Comparison of ENCODE assay signal across 1 cellular context in genomic region chr1:15141933-15142647, GRCh38.
TF ChIP-seq lines count a peak whose summit lies in the region.

No MANE protein-coding gene starts in this region.

TF ChIP-seq in GM12878, 131 proteins besides CTCF, POLR2A, EP300 and RAD21 (continued from another document):
- TF ChIP-seq, protein P1, sequence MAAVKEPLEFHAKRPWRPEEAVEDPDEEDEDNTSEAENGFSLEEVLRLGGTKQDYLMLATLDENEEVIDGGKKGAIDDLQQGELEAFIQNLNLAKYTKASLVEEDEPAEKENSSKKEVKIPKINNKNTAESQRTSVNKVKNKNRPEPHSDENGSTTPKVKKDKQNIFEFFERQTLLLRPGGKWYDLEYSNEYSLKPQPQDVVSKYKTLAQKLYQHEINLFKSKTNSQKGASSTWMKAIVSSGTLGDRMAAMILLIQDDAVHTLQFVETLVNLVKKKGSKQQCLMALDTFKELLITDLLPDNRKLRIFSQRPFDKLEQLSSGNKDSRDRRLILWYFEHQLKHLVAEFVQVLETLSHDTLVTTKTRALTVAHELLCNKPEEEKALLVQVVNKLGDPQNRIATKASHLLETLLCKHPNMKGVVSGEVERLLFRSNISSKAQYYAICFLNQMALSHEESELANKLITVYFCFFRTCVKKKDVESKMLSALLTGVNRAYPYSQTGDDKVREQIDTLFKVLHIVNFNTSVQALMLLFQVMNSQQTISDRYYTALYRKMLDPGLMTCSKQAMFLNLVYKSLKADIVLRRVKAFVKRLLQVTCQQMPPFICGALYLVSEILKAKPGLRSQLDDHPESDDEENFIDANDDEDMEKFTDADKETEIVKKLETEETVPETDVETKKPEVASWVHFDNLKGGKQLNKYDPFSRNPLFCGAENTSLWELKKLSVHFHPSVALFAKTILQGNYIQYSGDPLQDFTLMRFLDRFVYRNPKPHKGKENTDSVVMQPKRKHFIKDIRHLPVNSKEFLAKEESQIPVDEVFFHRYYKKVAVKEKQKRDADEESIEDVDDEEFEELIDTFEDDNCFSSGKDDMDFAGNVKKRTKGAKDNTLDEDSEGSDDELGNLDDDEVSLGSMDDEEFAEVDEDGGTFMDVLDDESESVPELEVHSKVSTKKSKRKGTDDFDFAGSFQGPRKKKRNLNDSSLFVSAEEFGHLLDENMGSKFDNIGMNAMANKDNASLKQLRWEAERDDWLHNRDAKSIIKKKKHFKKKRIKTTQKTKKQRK (IDR thresholded peaks at IDR 0.05; ENCODE audit: low read depth, low read length): no peak
- TF ChIP-seq CHD4 (IDR thresholded peaks at IDR 0.05): no peak
- TF ChIP-seq NR2F1 (conservative IDR thresholded peaks at IDR 0.05): no peak
- no peak for TF ChIP-seq ATF7 (IDR thresholded peaks at IDR 0.05; ENCODE audit: low read depth)
- TF ChIP-seq CREM (IDR thresholded peaks at IDR 0.05; ENCODE audit: low read depth): no peak
- no peak for TF ChIP-seq ESRRA (IDR thresholded peaks at IDR 0.05; ENCODE audit: low read length)
- no peak for TF ChIP-seq LARP7 (IDR thresholded peaks at IDR 0.05)
- no peak for TF ChIP-seq CHD1 (IDR thresholded peaks at IDR 0.05; ENCODE audit: low read depth, low read length)
TF ChIP-seq in GM12878: peak in this region for 0.
